Comparison of ENCODE assay signal across 28 cellular contexts in the genomic region with DNA sequence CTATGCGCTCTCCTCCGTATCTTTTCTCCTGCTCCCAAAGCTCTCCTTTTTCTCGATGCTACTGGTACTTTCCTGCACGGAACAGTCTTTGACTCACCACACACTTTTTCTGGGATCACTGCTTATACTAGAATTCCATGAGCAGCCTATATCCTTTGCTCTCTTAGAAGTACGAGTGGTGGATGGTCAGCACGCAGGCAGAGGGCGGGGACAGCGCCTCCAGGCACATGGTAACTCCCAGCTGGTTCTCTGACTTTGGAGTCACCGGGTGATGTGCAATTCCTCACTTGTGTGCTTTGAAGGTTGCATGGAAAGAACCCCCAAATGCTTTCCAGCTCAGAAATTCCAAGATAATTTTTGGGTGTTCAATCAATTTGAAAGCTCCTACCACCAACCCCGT.
"Had no signal": no experiment of that assay in that cellular context is flagged by ENCODE, and none has a peak within 500 bp of the region (broad histone marks: within the 10 kb centered on the region; RNA-seq: fewer than 3 reads in every experiment).

No MANE protein-coding gene starts in this region.

- DNase-seq: activated CD4-positive, alpha-beta memory T cell treated with anti-CD3 and anti-CD28 coated beads, Interleukin-2, amount 10 ng/mL, durations not matched to agents 7 days and 5 days; activated CD4-positive, alpha-beta T cell treated with anti-CD3 and anti-CD28 coated beads for 1 hour; activated CD4-positive, alpha-beta T cell treated with anti-CD3 and anti-CD28 coated beads for 36 hours; activated CD4-positive, alpha-beta T cell treated with anti-CD3 and anti-CD28 coated beads for 48 hours; activated CD4-positive, alpha-beta T cell treated with anti-CD3 and anti-CD28 coated beads, Interleukin-2, amount 10 ng/mL, durations not matched to agents 7 days and 5 days; activated CD4-positive, alpha-beta T cell treated with anti-CD3 and anti-CD28 coated beads, Interleukin-2, amount 50 U/mL, for 48 hours; activated CD4-positive, CD25-positive, alpha-beta regulatory T cell; activated CD8-positive, alpha-beta memory T cell treated with anti-CD3 and anti-CD28 coated beads for 24 hours; activated CD8-positive, alpha-beta memory T cell treated with anti-CD3 and anti-CD28 coated beads, Interleukin-2, amount 10 ng/mL, durations not matched to agents 7 days and 5 days; activated CD8-positive, alpha-beta memory T cell treated with anti-CD3 and anti-CD28 coated beads, Interleukin-2, amount 50 U/mL, for 48 hours; activated CD8-positive, alpha-beta T cell treated with anti-CD3 and anti-CD28 coated beads, Interleukin-2, amount 10 ng/mL, durations not matched to agents 7 days and 5 days; activated effector memory CD4-positive, alpha-beta T cell treated with Interleukin-2 at 50 U/mL for 16 hours; activated gamma-delta T cell; activated naive CD4-positive, alpha-beta T cell treated with anti-CD3 and anti-CD28 coated beads, Interleukin-2, amount 10 ng/mL, durations not matched to agents 7 days and 5 days; activated naive CD4-positive, alpha-beta T cell treated with Interleukin-2 at 50 U/mL for 16 hours; activated naive CD8-positive, alpha-beta T cell treated with anti-CD3 and anti-CD28 coated beads, Interleukin-2, amount 10 ng/mL, durations not matched to agents 7 days and 5 days; activated naive CD8-positive, alpha-beta T cell treated with anti-CD3 and anti-CD28 coated beads, Interleukin-2, amount 50 U/mL, for 24 hours; activated T-cell treated with anti-CD3 and anti-CD28 coated beads, Interleukin-2, amount 50 U/mL, for 24 hours; activated T-cell treated with anti-CD3 and anti-CD28 coated beads, Interleukin-2, amount 50 U/mL, for 48 hours; amniotic stem cell; aorta; caudate nucleus; cerebellar nuclear complex; T-helper 2 cell; T-helper 9 cell had no signal

- H3K36me3 ChIP-seq: cardiac muscle cell had no signal

- H3K27me3 ChIP-seq: cardiac muscle cell had no signal

- H3K4me3 ChIP-seq: cardiac muscle cell had no signal

- ATAC-seq: activated CD4-positive, alpha-beta T cell treated with anti-CD3 and anti-CD28 coated beads for 36 hours; activated CD4-positive, CD25-positive, alpha-beta regulatory T cell treated with anti-CD3 and anti-CD28 coated beads, Interleukin-2, amount 50 U/mL, for 24 hours; activated CD8-positive, alpha-beta memory T cell treated with anti-CD3 and anti-CD28 coated beads, Interleukin-2, amount 10 ng/mL, durations not matched to agents 7 days and 5 days; activated CD8-positive, alpha-beta T cell treated with anti-CD3 and anti-CD28 coated beads, Interleukin-2, amount 10 ng/mL, durations not matched to agents 7 days and 5 days; activated naive CD8-positive, alpha-beta T cell treated with anti-CD3 and anti-CD28 coated beads, Interleukin-2, amount 50 U/mL, for 24 hours had no signal

- H3K27ac ChIP-seq: cardiac muscle cell, VCaP had no signal
